ENCODE assay signal across 1 cellular context in genomic region chr1:205749826-205750682, GRCh38.
TF ChIP-seq lines count a peak whose summit lies in the region.

A gene with protein sequence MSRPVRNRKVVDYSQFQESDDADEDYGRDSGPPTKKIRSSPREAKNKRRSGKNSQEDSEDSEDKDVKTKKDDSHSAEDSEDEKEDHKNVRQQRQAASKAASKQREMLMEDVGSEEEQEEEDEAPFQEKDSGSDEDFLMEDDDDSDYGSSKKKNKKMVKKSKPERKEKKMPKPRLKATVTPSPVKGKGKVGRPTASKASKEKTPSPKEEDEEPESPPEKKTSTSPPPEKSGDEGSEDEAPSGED (minus strand): TSS chr1:205750182. CDS start chr1:205749973, 209 bp downstream.

TF ChIP-seq in K562, 482 proteins besides CTCF, POLR2A, EP300 and RAD21 (continued from another document):
- TF ChIP-seq, protein P1, sequence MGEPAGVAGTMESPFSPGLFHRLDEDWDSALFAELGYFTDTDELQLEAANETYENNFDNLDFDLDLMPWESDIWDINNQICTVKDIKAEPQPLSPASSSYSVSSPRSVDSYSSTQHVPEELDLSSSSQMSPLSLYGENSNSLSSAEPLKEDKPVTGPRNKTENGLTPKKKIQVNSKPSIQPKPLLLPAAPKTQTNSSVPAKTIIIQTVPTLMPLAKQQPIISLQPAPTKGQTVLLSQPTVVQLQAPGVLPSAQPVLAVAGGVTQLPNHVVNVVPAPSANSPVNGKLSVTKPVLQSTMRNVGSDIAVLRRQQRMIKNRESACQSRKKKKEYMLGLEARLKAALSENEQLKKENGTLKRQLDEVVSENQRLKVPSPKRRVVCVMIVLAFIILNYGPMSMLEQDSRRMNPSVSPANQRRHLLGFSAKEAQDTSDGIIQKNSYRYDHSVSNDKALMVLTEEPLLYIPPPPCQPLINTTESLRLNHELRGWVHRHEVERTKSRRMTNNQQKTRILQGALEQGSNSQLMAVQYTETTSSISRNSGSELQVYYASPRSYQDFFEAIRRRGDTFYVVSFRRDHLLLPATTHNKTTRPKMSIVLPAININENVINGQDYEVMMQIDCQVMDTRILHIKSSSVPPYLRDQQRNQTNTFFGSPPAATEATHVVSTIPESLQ (CRISPR knock-in tag; IDR thresholded peaks at IDR 0.05) = no peak
- no peak for TF ChIP-seq NFIX (CRISPR knock-in tag; IDR thresholded peaks at IDR 0.05; ENCODE audit: low read depth)
- no peak for TF ChIP-seq SNAPC5 (CRISPR knock-in tag; IDR thresholded peaks at IDR 0.05)
- no peak for TF ChIP-seq ADNP (tag; IDR thresholded peaks at IDR 0.05)
- no peak for TF ChIP-seq ZNF175 (CRISPR knock-in tag; IDR thresholded peaks at IDR 0.05; ENCODE audit: low read depth)
- TF ChIP-seq XRCC5 (IDR thresholded peaks at IDR 0.05; ENCODE audit: low read depth, low read length) = no peak
- TF ChIP-seq, protein P2, sequence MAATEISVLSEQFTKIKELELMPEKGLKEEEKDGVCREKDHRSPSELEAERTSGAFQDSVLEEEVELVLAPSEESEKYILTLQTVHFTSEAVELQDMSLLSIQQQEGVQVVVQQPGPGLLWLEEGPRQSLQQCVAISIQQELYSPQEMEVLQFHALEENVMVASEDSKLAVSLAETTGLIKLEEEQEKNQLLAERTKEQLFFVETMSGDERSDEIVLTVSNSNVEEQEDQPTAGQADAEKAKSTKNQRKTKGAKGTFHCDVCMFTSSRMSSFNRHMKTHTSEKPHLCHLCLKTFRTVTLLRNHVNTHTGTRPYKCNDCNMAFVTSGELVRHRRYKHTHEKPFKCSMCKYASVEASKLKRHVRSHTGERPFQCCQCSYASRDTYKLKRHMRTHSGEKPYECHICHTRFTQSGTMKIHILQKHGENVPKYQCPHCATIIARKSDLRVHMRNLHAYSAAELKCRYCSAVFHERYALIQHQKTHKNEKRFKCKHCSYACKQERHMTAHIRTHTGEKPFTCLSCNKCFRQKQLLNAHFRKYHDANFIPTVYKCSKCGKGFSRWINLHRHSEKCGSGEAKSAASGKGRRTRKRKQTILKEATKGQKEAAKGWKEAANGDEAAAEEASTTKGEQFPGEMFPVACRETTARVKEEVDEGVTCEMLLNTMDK (IDR thresholded peaks at IDR 0.05; ENCODE audit: borderline replicate concordance, insufficient read depth, low read depth, low read length, poor library complexity, severe bottlenecking) = no peak
- no peak for TF ChIP-seq ZFP30 (CRISPR knock-in tag; IDR thresholded peaks at IDR 0.05; ENCODE audit: borderline replicate concordance)
- TF ChIP-seq NFYB (IDR thresholded peaks at IDR 0.05; ENCODE audit: extremely low read depth, insufficient read length) = peak; percentile 85
